In genomic region chr14:94773017-94773681, GRCh38 we compare ENCODE assay signal across 20 cellular contexts. TPM values are rescaled to one million over a fixed set of nuclear protein-coding genes. Genes with fewer than 3 reads are reported as not detected.
DNase-seq lines count a peak whose midpoint lies in the region; ATAC-seq and TF ChIP-seq lines count a peak whose summit lies in the region.
"Had no signal": no experiment of that assay in that cellular context is flagged by ENCODE, and none has a peak within 500 bp of the region (broad histone marks: within the 10 kb centered on the region; RNA-seq: fewer than 3 reads in every experiment).

No MANE protein-coding gene starts in this region.

- H3K36me3 ChIP-seq in CD8-positive, alpha-beta T cell (ENCODE audit: insufficient read depth, low read length) = no peaks in the 10 kb centered on the region
- H3K36me3 ChIP-seq: upper lobe of right lung had no signal

- peak; percentile 24 for DNase-seq in activated CD4-positive, alpha-beta T cell treated with anti-CD3 and anti-CD28 coated beads for 48 hours
- no peak for DNase-seq in activated CD4-positive, alpha-beta T cell treated with anti-CD3 and anti-CD28 coated beads, Interleukin-2, amount 50 U/mL, for 48 hours
- peak; percentile 15 for DNase-seq in NCI-H1092 treated with DMSO at 0.1 percent for 48 hours (lab: John Stamatoyannopoulos, UW)
- peak; percentile 54 for DNase-seq in glutamatergic neuron
- DNase-seq in neural crest cell (ENCODE audit: low read depth, low spot score) = peak; percentile 28
- no peak for DNase-seq in stimulated activated CD4-positive, alpha-beta T cell treated with anti-CD3 and anti-CD28 coated beads, Interleukin-4, amount 100 ng/mL, for 24 hours
- DNase-seq in SW480 (ENCODE audit: low spot score) = no peak
- DNase-seq in CD8-positive, alpha-beta T cell = no peak
- DNase-seq: caudate nucleus; CD4-positive, CD25-positive, alpha-beta regulatory T cell; foreskin keratinocyte; GM23248; immature natural killer cell; mammary epithelial cell; NCI-H1436 treated with DMSO at 0.1 percent for 48 hours; stimulated activated naive CD4-positive, alpha-beta T cell treated with Interleukin-2 at 50 U/mL for 16 hours; upper lobe of right lung had no signal

- ATAC-seq in CD8-positive, alpha-beta T cell = no peak
- ATAC-seq: foreskin keratinocyte, SK-N-SH treated with all-trans-retinoic acid at 6 μM for 48 hours, upper lobe of right lung had no signal

- H3K9me3 Mint-ChIP-seq in glutamatergic neuron (ENCODE audit: unreplicated experiment) (peaks cover 13% of the 10 kb centered on the region), neural crest cell (no peaks in the 10 kb centered on the region)
- no peaks in the 10 kb centered on the region for H3K9me3 Mint-ChIP-seq in CD8-positive, alpha-beta T cell

- H3K27me3 Mint-ChIP-seq in glutamatergic neuron (ENCODE audit: unreplicated experiment) = peaks cover 44% of the 10 kb centered on the region
- H3K27me3 Mint-ChIP-seq in neural crest cell (ENCODE audit: low read depth) = peaks cover 98% of the 10 kb centered on the region
- peaks cover 70% of the 10 kb centered on the region for H3K27me3 Mint-ChIP-seq in CD8-positive, alpha-beta T cell (ENCODE audit: low read depth)

- peak overlapping the region; percentile 14 for H3K27ac Mint-ChIP-seq in glutamatergic neuron (ENCODE audit: unreplicated experiment)
- no peak overlapping the region for H3K27ac Mint-ChIP-seq in neural crest cell (ENCODE audit: unreplicated experiment)
- no peak overlapping the region for H3K27ac Mint-ChIP-seq in CD8-positive, alpha-beta T cell
- H3K27ac Mint-ChIP-seq: activated naive CD8-positive, alpha-beta T cell; CD4-positive, CD25-positive, alpha-beta regulatory T cell had no signal

- POLR2A ChIA-PET in CD8-positive, alpha-beta T cell (lab: Charles Lee) = no interaction called here

- H3K9me3 ChIP-seq in CD8-positive, alpha-beta T cell (ENCODE audit: low read length) = no peaks in the 10 kb centered on the region
- H3K9me3 ChIP-seq: upper lobe of right lung had no signal

- peaks cover 9% of the 10 kb centered on the region for H3K4me1 ChIP-seq in CD8-positive, alpha-beta T cell (ENCODE audit: insufficient read depth, low read length)
- H3K4me1 ChIP-seq: foreskin keratinocyte had no signal

- H3K4me3 ChIP-seq in CD8-positive, alpha-beta T cell (ENCODE audit: low read depth, low read length) = no peak overlapping the region
- H3K4me3 ChIP-seq: GM23248, skin epidermis, upper lobe of right lung had no signal

- no peak overlapping the region for H3K27ac ChIP-seq in CD8-positive, alpha-beta T cell (ENCODE audit: low read depth, low read length)
- H3K27ac ChIP-seq: foreskin keratinocyte, GM23248, skin epidermis, upper lobe of right lung had no signal

- H3K4me3 Mint-ChIP-seq in glutamatergic neuron (ENCODE audit: unreplicated experiment) (peak overlapping the region; percentile 84), neural crest cell (peak overlapping the region; percentile 28)
- H3K4me3 Mint-ChIP-seq in CD8-positive, alpha-beta T cell = no peak overlapping the region
- H3K4me3 Mint-ChIP-seq: CD4-positive, CD25-positive, alpha-beta regulatory T cell had no signal

- peaks cover 39% of the 10 kb centered on the region for H3K27me3 ChIP-seq in CD8-positive, alpha-beta T cell (ENCODE audit: insufficient read depth, low read length)

- CTCF ChIA-PET in CD8-positive, alpha-beta T cell (lab: Charles Lee) = no interaction called here

- peaks cover 23% of the 10 kb centered on the region for H3K4me1 Mint-ChIP-seq in glutamatergic neuron (ENCODE audit: low read depth, unreplicated experiment)
- H3K4me1 Mint-ChIP-seq in neural crest cell = peaks cover 33% of the 10 kb centered on the region
- H3K4me1 Mint-ChIP-seq in CD8-positive, alpha-beta T cell (ENCODE audit: low read depth) = peaks cover 21% of the 10 kb centered on the region

- TF ChIP-seq CTCF in glutamatergic neuron (IDR thresholded peaks at IDR 0.05; ENCODE audit: partially characterized antibody, unreplicated experiment) = no peak
- TF ChIP-seq CTCF in neural crest cell (conservative IDR thresholded peaks at IDR 0.05) = no peak
- no peak for TF ChIP-seq CTCF in CD8-positive, alpha-beta T cell (IDR thresholded peaks at IDR 0.05)

- H3K36me3 Mint-ChIP-seq in glutamatergic neuron (ENCODE audit: unreplicated experiment) = no peaks in the 10 kb centered on the region
- H3K36me3 Mint-ChIP-seq in neural crest cell (ENCODE audit: low read depth) = peaks cover 3% of the 10 kb centered on the region
- no peaks in the 10 kb centered on the region for H3K36me3 Mint-ChIP-seq in CD8-positive, alpha-beta T cell
- H3K36me3 Mint-ChIP-seq: activated naive CD8-positive, alpha-beta T cell; CD4-positive, CD25-positive, alpha-beta regulatory T cell had no signal

- intact Hi-C loops in CD8-positive, alpha-beta T cell (cut with DNase I, micrococcal nuclease) = no loop called here

RNA-seq across cellular contexts. Expression of gene GSC, which starts 3.2 kb away (rescaled TPM):
- total RNA-seq in glutamatergic neuron (ENCODE audit: unreplicated experiment) (not detected), neural crest cell (not detected in 2 replicates)
- not detected for total RNA-seq in CD8-positive, alpha-beta T cell
- total RNA-seq: CD4-positive, CD25-positive, alpha-beta regulatory T cell; foreskin keratinocyte; upper lobe of right lung had no signal

Comparison
In these comparisons a context has a peak if more than half of its experiments do, and no peak if none do; other contexts are left out.
1. DNase-seq: peak in activated CD4-positive, alpha-beta T cell treated with anti-CD3 and anti-CD28 coated beads for 48 hours (single experiment), NCI-H1092 treated with DMSO at 0.1 percent for 48 hours (single experiment), glutamatergic neuron (single experiment) and neural crest cell (single experiment); none in activated CD4-positive, alpha-beta T cell treated with anti-CD3 and anti-CD28 coated beads, Interleukin-2, amount 50 U/mL, for 48 hours (0 of 2), stimulated activated CD4-positive, alpha-beta T cell treated with anti-CD3 and anti-CD28 coated beads, Interleukin-4, amount 100 ng/mL, for 24 hours (single experiment), SW480 (single experiment) and CD8-positive, alpha-beta T cell (0 of 7).